Comparison of ENCODE assay signal across 8 cellular contexts in the genomic region with DNA sequence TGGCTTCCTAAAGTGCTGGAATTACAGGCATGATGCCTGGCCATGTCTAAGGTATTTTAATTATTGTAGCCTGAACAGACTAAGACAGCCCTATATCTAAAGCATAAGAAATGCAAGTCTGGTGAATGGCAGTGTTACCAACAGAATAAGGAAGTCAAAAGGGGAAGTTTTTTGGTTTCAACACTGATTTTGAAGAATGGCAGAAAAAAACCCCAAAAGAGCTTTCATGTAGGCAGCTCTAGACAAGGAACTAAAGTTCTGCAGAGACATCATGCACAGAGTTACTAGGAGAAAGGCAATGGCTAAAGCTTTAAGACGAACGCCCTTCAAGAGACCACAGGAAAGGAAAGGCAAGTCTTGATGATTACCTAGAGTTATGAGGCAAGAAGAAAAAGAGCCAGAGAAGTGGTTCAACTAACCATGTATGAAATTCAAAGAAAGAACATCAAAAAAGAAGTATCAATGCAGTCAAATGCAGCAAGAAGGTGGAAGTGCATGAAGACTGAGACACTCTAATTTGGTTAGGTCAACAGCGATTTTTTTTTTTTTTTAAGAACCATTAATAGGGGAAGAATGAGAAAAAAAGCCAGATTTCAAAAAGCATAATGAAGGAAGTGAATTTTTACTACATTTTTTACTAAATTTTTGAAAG. TPM values are rescaled to one million over a fixed set of nuclear protein-coding genes. Genes with fewer than 3 reads are reported as not detected.
DNase-seq lines count a peak whose midpoint lies in the region; ATAC-seq, FAIRE-seq and TF ChIP-seq lines count a peak whose summit lies in the region.

No MANE protein-coding gene starts in this region.

- TF ChIP-seq CTCF in GM13977 (IDR thresholded peaks at IDR 0.05; ENCODE audit: extremely low read depth, insufficient read depth, missing control alignments) (no peak), gastroesophageal sphincter (IDR thresholded peaks at IDR 0.05) (no peak)

- no peaks in the 10 kb centered on the region for H3K27me3 ChIP-seq in gastroesophageal sphincter

- H3K9me3 ChIP-seq in gastroesophageal sphincter = no peaks in the 10 kb centered on the region

- H3K4me1 ChIP-seq in gastroesophageal sphincter = peaks cover 7 to 93% (median 30%) of the 10 kb centered on the region in 3 donors

- H3K4me3 ChIP-seq in gastroesophageal sphincter = no peak overlapping the region

- ATAC-seq in GM21529 (IDR thresholded peaks at IDR 0.05; ENCODE audit: unreplicated experiment) (peak; percentile 95), gastroesophageal sphincter (peak; percentile 32)

- no peak for FAIRE-seq in HTR-8/SVneo (lab: Jason Lieb, UNC)

- no peaks in the 10 kb centered on the region for H3K36me3 ChIP-seq in gastroesophageal sphincter

- 86 to 90% methylated on average over 2 to 3 of the region's 3 CpGs for WGBS in gastroesophageal sphincter (ENCODE audit: low coverage in 1 of 2), 2 donors

- TF ChIP-seq EP300 in gastroesophageal sphincter (IDR thresholded peaks at IDR 0.05) = no peak

- DNase-seq in GM13977 (ENCODE audit: low spot score) (peak; percentile 71), KG1 (lab: John Stamatoyannopoulos, UW) (peak; percentile 65), RKO (ENCODE audit: low spot score) (no peak), NCI-H2196 (lab: John Stamatoyannopoulos, UW; ENCODE audit: unreplicated experiment) (no peak), HTR-8/SVneo (ENCODE audit: insufficient read length, low spot score) (no peak), DMS153 treated with DMSO at 0.1 percent for 48 hours (lab: John Stamatoyannopoulos, UW; ENCODE audit: unreplicated experiment) (no peak)

- in situ Hi-C loops in GM13977 (cut with MboI; ENCODE audit: low pct_unique_long_range_greater_than_20kb, low sequenced_read_pairs, unreplicated experiment) = no loop called here

- H3K27ac ChIP-seq in gastroesophageal sphincter = peak overlapping the region in 2 of 4 donors; percentile 39 to 61

- TF ChIP-seq POLR2A in gastroesophageal sphincter (IDR thresholded peaks at IDR 0.05) = no peak

RNA-seq across cellular contexts. Expression of a gene that starts 50.8 kb away (rescaled TPM):
- total RNA-seq in gastroesophageal sphincter = 10 to 100 TPM; 30.8 to 48.6 (median 36.6) TPM

Comparison
In these comparisons a context has a peak if more than half of its experiments do, and no peak if none do; other contexts are left out.
1. DNase-seq: peak in GM13977 (single experiment) and KG1 (single experiment); none in RKO (single experiment), NCI-H2196 (single experiment), HTR-8/SVneo (single experiment) and DMS153 treated with DMSO at 0.1 percent for 48 hours (single experiment).